ENCODE assay signal across 15 cellular contexts in genomic region chr6:30444451-30444742, GRCh38.
"Had no signal": no experiment of that assay in that cellular context is flagged by ENCODE, and none has a peak within 500 bp of the region (broad histone marks: within the 10 kb centered on the region; RNA-seq: fewer than 3 reads in every experiment).

No MANE protein-coding gene starts in this region.

- H3K4me3 Mint-ChIP-seq: activated CD8-positive, alpha-beta T cell treated with anti-CD3 and anti-CD28 coated beads for 36 hours had no signal

- H3K27ac Mint-ChIP-seq: activated CD8-positive, alpha-beta T cell treated with anti-CD3 and anti-CD28 coated beads for 36 hours had no signal

- H3K9me3 ChIP-seq: ascending aorta, left ventricle myocardium inferior, prostate gland, right atrium auricular region, suprapubic skin, transverse colon, uterus had no signal

- DNase-seq: activated CD4-positive, alpha-beta T cell treated with anti-CD3 and anti-CD28 coated beads for 4 hours; activated CD8-positive, alpha-beta T cell treated with anti-CD3 and anti-CD28 coated beads for 36 hours; activated naive CD4-positive, alpha-beta T cell treated with anti-CD3 and anti-CD28 coated beads, Interleukin-2, amount 50 U/mL, for 16 hours; activated T-cell treated with anti-CD3 and anti-CD28 coated beads, Interleukin-2, amount 50 U/mL, for 1 hour; effector CD8-positive, alpha-beta T cell; left ventricle myocardium inferior; stimulated activated naive CD8-positive, alpha-beta T cell treated with anti-CD3 and anti-CD28 coated beads, Interleukin-15, Interleukin-2, amounts not matched to agents 100 U/mL and 50 U/mL, for 24 hours; SW 1271; transverse colon; uterus had no signal

- H3K4me1 ChIP-seq: ascending aorta, left ventricle myocardium inferior, prostate gland, right atrium auricular region, uterus had no signal

- H3K36me3 ChIP-seq: ascending aorta, left ventricle myocardium inferior, prostate gland, right atrium auricular region, suprapubic skin, transverse colon, uterus had no signal

- H3K27ac ChIP-seq: ascending aorta, left ventricle myocardium inferior, prostate gland, right atrium auricular region, suprapubic skin, transverse colon, uterus had no signal

- H3K9me3 Mint-ChIP-seq: activated CD8-positive, alpha-beta T cell treated with anti-CD3 and anti-CD28 coated beads for 36 hours had no signal

- ATAC-seq: esophagus mucosa had no signal

- H3K4me3 ChIP-seq: ascending aorta, left ventricle myocardium inferior, prostate gland, right atrium auricular region, suprapubic skin, transverse colon, uterus had no signal
